In genomic region chr6:156999762-157000161, GRCh38 we compare ENCODE assay signal across 23 cellular contexts.
DNase-seq lines count a peak whose midpoint lies in the region; ATAC-seq and TF ChIP-seq lines count a peak whose summit lies in the region.
"Had no signal": no experiment of that assay in that cellular context is flagged by ENCODE, and none has a peak within 500 bp of the region (broad histone marks: within the 10 kb centered on the region; RNA-seq: fewer than 3 reads in every experiment).

No MANE protein-coding gene starts in this region.

- H4K8ac ChIP-seq in H9 (replicated peaks; ENCODE audit: insufficient read length, low read depth, low read length), result no peak overlapping the region

- H3K14ac ChIP-seq in H9 (ENCODE audit: insufficient read depth, low read length), result no peak overlapping the region

- H2AK5ac ChIP-seq in H9 (ENCODE audit: insufficient read length, low read length), result no peak overlapping the region

- no peak overlapping the region for H2BK15ac ChIP-seq in H9 (ENCODE audit: low read depth, low read length)

- no peak overlapping the region for H3K27ac ChIP-seq in H9 (ENCODE audit: insufficient read length, low read depth, low read length)
- H3K27ac ChIP-seq in psoas muscle, result no peak overlapping the region
- H3K27ac ChIP-seq: 22Rv1, C4-2B, GM23248, SJCRH30 had no signal

- H3K79me1 ChIP-seq in H9 (ENCODE audit: insufficient read depth, low read depth, low read length, poor library complexity, severe bottlenecking), result no peaks in the 10 kb centered on the region

- no peak overlapping the region for H4K91ac ChIP-seq in H9 (ENCODE audit: insufficient read length, low read depth, low read length)

- no peaks in the 10 kb centered on the region for H3K36me3 ChIP-seq in psoas muscle (ENCODE audit: insufficient read depth in 1 of 2, low read depth in 1 of 2)
- H3K36me3 ChIP-seq: SJCRH30 had no signal

- no CpG with 5 or more reads among the region's 3 CpGs for WGBS in H9 (ENCODE audit: extremely low coverage, insufficient read length, low lambda C conversion rate)
- WGBS in psoas muscle, 3 donors, result 81 to 98% (median 95%) methylated on average over 3 of the region's 3 CpGs

- H2BK120ac ChIP-seq in H9 (ENCODE audit: low read depth, low read length, poor library complexity, severe bottlenecking), result no peak overlapping the region

- no peaks in the 10 kb centered on the region for H3K9me3 Mint-ChIP-seq in activated CD4-positive, alpha-beta T cell treated with anti-CD3 and anti-CD28 coated beads for 36 hours (ENCODE audit: low read depth)
- no peaks in the 10 kb centered on the region for H3K9me3 Mint-ChIP-seq in H9
- H3K9me3 Mint-ChIP-seq in endothelial cell (ENCODE audit: unreplicated experiment), result no peaks in the 10 kb centered on the region
- no peaks in the 10 kb centered on the region for H3K9me3 Mint-ChIP-seq in nephron progenitor cell

- H3K27me3 Mint-ChIP-seq in activated CD4-positive, alpha-beta T cell treated with anti-CD3 and anti-CD28 coated beads for 36 hours, result no peaks in the 10 kb centered on the region
- no peaks in the 10 kb centered on the region for H3K27me3 Mint-ChIP-seq in H9 (ENCODE audit: low read depth)
- no peaks in the 10 kb centered on the region for H3K27me3 Mint-ChIP-seq in endothelial cell (ENCODE audit: unreplicated experiment)
- no peaks in the 10 kb centered on the region for H3K27me3 Mint-ChIP-seq in nephron progenitor cell (ENCODE audit: low read depth, poor library complexity)
- H3K27me3 Mint-ChIP-seq: B cell had no signal

- DNase-seq in activated CD4-positive, alpha-beta T cell treated with anti-CD3 and anti-CD28 coated beads for 36 hours, result no peak
- no peak for DNase-seq in activated CD4-positive, alpha-beta T cell treated with anti-CD3 and anti-CD28 coated beads for 4 hours
- no peak for DNase-seq in H9
- no peak for DNase-seq in endothelial cell (ENCODE audit: low spot score)
- no peak for DNase-seq in nephron progenitor cell
- DNase-seq in SKM-1 treated with dmso at 0.1 percent for 144 hours (lab: John Stamatoyannopoulos, UW; ENCODE audit: unreplicated experiment), result no peak
- DNase-seq in H4 (ENCODE audit: low spot score), result no peak
- DNase-seq in psoas muscle, result no peak
- DNase-seq: GM23248, HCEC 1CT, KBM-7, MV-4-11, NCI-H1105, NCI-H1436 treated with DMSO at 0.1 percent for 48 hours, NCI-H187 treated with DMSO at 0.1 percent for 48 hours, NCI-H2107, NCI-H774, PC-3 had no signal

- no peaks in the 10 kb centered on the region for H3K23me2 ChIP-seq in H9 (ENCODE audit: insufficient read length, low read depth, low read length, poor library complexity, severe bottlenecking)

- peak overlapping the region; percentile 16 for H3K27ac Mint-ChIP-seq in activated CD4-positive, alpha-beta T cell treated with anti-CD3 and anti-CD28 coated beads for 36 hours
- peak overlapping the region; percentile 4 to 36 (median 19); a peak in 5 of 7 replicates for H3K27ac Mint-ChIP-seq in H9
- peak overlapping the region; percentile 4 for H3K27ac Mint-ChIP-seq in endothelial cell (ENCODE audit: unreplicated experiment)
- peak overlapping the region; percentile 55 for H3K27ac Mint-ChIP-seq in nephron progenitor cell
- H3K27ac Mint-ChIP-seq: B cell had no signal

- no peak overlapping the region for H3K4me2 ChIP-seq in H9 (ENCODE audit: insufficient read depth, insufficient read length, low read length)

- no peak overlapping the region for H2AFZ ChIP-seq in H9 (ENCODE audit: low read length)
- H2AFZ ChIP-seq: GM23248 had no signal

- no peak overlapping the region for H3K9ac ChIP-seq in H9 (ENCODE audit: extremely low read depth, insufficient read length, low read length)
- H3K9ac ChIP-seq: GM23248 had no signal

- H3K56ac ChIP-seq in H9 (ENCODE audit: insufficient read length, low read depth, low read length), result no peak overlapping the region

- TF ChIP-seq CTCF in H9 (conservative IDR thresholded peaks at IDR 0.05) (no peak), endothelial cell (IDR thresholded peaks at IDR 0.05; ENCODE audit: unreplicated experiment) (no peak), nephron progenitor cell (IDR thresholded peaks at IDR 0.05) (no peak), psoas muscle (IDR thresholded peaks at IDR 0.05) (no peak)

- no peak overlapping the region for H2BK12ac ChIP-seq in H9 (ENCODE audit: insufficient read length, low read depth, low read length)

- no peaks in the 10 kb centered on the region for H4K20me1 ChIP-seq in H9 (ENCODE audit: control insufficient read depth, insufficient read depth, insufficient read length)

- peaks cover 14% of the 10 kb centered on the region; the same call in 1 of the 2 replicates for H3K79me2 ChIP-seq in H9 (ENCODE audit: insufficient read depth, low read length)

- no peaks in the 10 kb centered on the region for H3K9me3 ChIP-seq in H9 (ENCODE audit: control insufficient read depth, low read depth, low read length)
- H3K9me3 ChIP-seq in psoas muscle, result no peaks in the 10 kb centered on the region
- H3K9me3 ChIP-seq: SJCRH30 had no signal

- H4K5ac ChIP-seq in H9 (ENCODE audit: insufficient read length, low read depth, low read length), result no peak overlapping the region

- H3K4me3 ChIP-seq in psoas muscle, result no peak overlapping the region
- H3K4me3 ChIP-seq: GM23248, SJCRH30 had no signal

- CTCF ChIA-PET in activated CD4-positive, alpha-beta T cell treated with anti-CD3 and anti-CD28 coated beads for 36 hours (lab: Charles Lee), result no interaction called here

- POLR2A ChIA-PET in activated CD4-positive, alpha-beta T cell treated with anti-CD3 and anti-CD28 coated beads for 36 hours (lab: Charles Lee), result no interaction called here

- no peaks in the 10 kb centered on the region for H3K36me3 Mint-ChIP-seq in activated CD4-positive, alpha-beta T cell treated with anti-CD3 and anti-CD28 coated beads for 36 hours (ENCODE audit: low read depth)
- H3K36me3 Mint-ChIP-seq in H9 (ENCODE audit: insufficient read depth in 1 of 3, low read depth in 3 of 3), result peaks cover 0 to 4% (median 4%) of the 10 kb centered on the region in 3 experiments; a peak in 3 of 7 replicates
- no peaks in the 10 kb centered on the region for H3K36me3 Mint-ChIP-seq in endothelial cell (ENCODE audit: low read depth, unreplicated experiment)
- H3K36me3 Mint-ChIP-seq in nephron progenitor cell (ENCODE audit: low read depth), result peaks cover 19% of the 10 kb centered on the region

- H2BK5ac ChIP-seq in H9 (ENCODE audit: insufficient read length, low read length), result no peak overlapping the region

- H3K4me1 ChIP-seq in H9 (ENCODE audit: insufficient read depth, low read length), result peaks cover 8% of the 10 kb centered on the region; the same call in 1 of the 2 replicates
- H3K4me1 ChIP-seq in psoas muscle, result peaks cover 33% of the 10 kb centered on the region
- H3K4me1 ChIP-seq: SJCRH30 had no signal

- no peak overlapping the region for H3K4ac ChIP-seq in H9 (ENCODE audit: low read depth, low read length)

- H2BK20ac ChIP-seq in H9 (ENCODE audit: low read depth, low read length, poor library complexity, severe bottlenecking), result no peak overlapping the region

- H3K23ac ChIP-seq in H9 (ENCODE audit: insufficient read length, low read depth, low read length), result no peak overlapping the region

- no peaks in the 10 kb centered on the region for H3K27me3 ChIP-seq in H9 (ENCODE audit: insufficient read depth, low read length)
- H3K27me3 ChIP-seq in psoas muscle (ENCODE audit: insufficient read depth in 3 of 3, low read length in 2 of 3), result no peaks in the 10 kb centered on the region
- H3K27me3 ChIP-seq: SJCRH30 had no signal

- intact Hi-C loops in activated CD4-positive, alpha-beta T cell treated with anti-CD3 and anti-CD28 coated beads for 36 hours (cut with DNase I, micrococcal nuclease), result no loop called here
- intact Hi-C loops in psoas muscle (cut with DNase I), result no loop called here

- no peak for ATAC-seq in activated CD4-positive, alpha-beta T cell treated with anti-CD3 and anti-CD28 coated beads for 36 hours
- ATAC-seq in psoas muscle, result no peak
- ATAC-seq: PC-3, Right ventricle myocardium inferior had no signal

- H3K4me1 Mint-ChIP-seq in activated CD4-positive, alpha-beta T cell treated with anti-CD3 and anti-CD28 coated beads for 36 hours, result peaks cover 27% of the 10 kb centered on the region
- H3K4me1 Mint-ChIP-seq in H9 (peaks cover 52 to 61% of the 10 kb centered on the region in 2 experiments), endothelial cell (ENCODE audit: unreplicated experiment) (peaks cover 22% of the 10 kb centered on the region), nephron progenitor cell (peaks cover 21% of the 10 kb centered on the region)

- H3K18ac ChIP-seq in H9 (ENCODE audit: insufficient read length, low read depth, low read length), result no peak overlapping the region

- no peak overlapping the region for H3K4me3 Mint-ChIP-seq in activated CD4-positive, alpha-beta T cell treated with anti-CD3 and anti-CD28 coated beads for 36 hours
- H3K4me3 Mint-ChIP-seq in H9, result no peak overlapping the region
- H3K4me3 Mint-ChIP-seq in endothelial cell (ENCODE audit: unreplicated experiment), result no peak overlapping the region
- H3K4me3 Mint-ChIP-seq in nephron progenitor cell, result no peak overlapping the region
- H3K4me3 Mint-ChIP-seq: B cell had no signal

- no peak overlapping the region for H3T11ph ChIP-seq in H9 (ENCODE audit: low read length)

Comparison
In these comparisons a context has a peak if more than half of its experiments do, and no peak if none do; other contexts are left out.
1. H3K27ac Mint-ChIP-seq: peak in every context shown above with its lines; median percentile 55 in nephron progenitor cell; 19 in H9; 16 in activated CD4-positive, alpha-beta T cell treated with anti-CD3 and anti-CD28 coated beads for 36 hours; 4 in endothelial cell.